ENCODE assay signal across 1 cellular context in genomic region chr5:32312682-32313523, GRCh38.
A peak's percentile ranks its signal among the peaks of the same experiment; 100 is the strongest.
TF ChIP-seq lines count a peak whose summit lies in the region.

TSS of gene MTMR12 (minus strand) at chr5:32312939. CDS start at chr5:32312838, 101 bp downstream.

TF ChIP-seq in HEK293, 187 proteins besides CTCF, POLR2A, EP300 and RAD21 (continued from another document and continues in another):
- peak; percentile 67; the same call in 1 of the 2 replicates for TF ChIP-seq PBX3 (CRISPR knock-in tag; IDR thresholded peaks at IDR 0.05)
- no peak for TF ChIP-seq ZNF157 (tag by site-specific recombination; IDR thresholded peaks at IDR 0.05)
- TF ChIP-seq ZBTB17 (tag by site-specific recombination; IDR thresholded peaks at IDR 0.05), result no peak
- TF ChIP-seq ZNF768 (tag by site-specific recombination; IDR thresholded peaks at IDR 0.05), result no peak
- TF ChIP-seq ZNF404 (tag by site-specific recombination; IDR thresholded peaks at IDR 0.05), result no peak
- TF ChIP-seq KLF1 (tag by site-specific recombination; IDR thresholded peaks at IDR 0.05), result peak; percentile 51; the same call in 1 of the 2 replicates
- peak; percentile 68; the same call in 1 of the 2 replicates for TF ChIP-seq ZNF626 (tag by site-specific recombination; IDR thresholded peaks at IDR 0.05)
- TF ChIP-seq ZNF248 (tag by site-specific recombination; IDR thresholded peaks at IDR 0.05), result no peak
- no peak for TF ChIP-seq ZNF350 (tag by site-specific recombination; IDR thresholded peaks at IDR 0.05)
- TF ChIP-seq ZNF335 (tag by site-specific recombination; conservative IDR thresholded peaks at IDR 0.05), result peak; percentile 81; the same call in 1 of the 2 replicates
- no peak for TF ChIP-seq ZNF175 (tag by site-specific recombination; IDR thresholded peaks at IDR 0.05)
- no peak for TF ChIP-seq ZNF610 (tag by site-specific recombination; IDR thresholded peaks at IDR 0.05; ENCODE audit: borderline replicate concordance)
- peak; percentile 72 for TF ChIP-seq ZBTB8A (tag by site-specific recombination; IDR thresholded peaks at IDR 0.05)
- TF ChIP-seq ZNF132 (tag by site-specific recombination; IDR thresholded peaks at IDR 0.05; ENCODE audit: borderline replicate concordance), result no peak
- peak; percentile 96 for TF ChIP-seq ZXDB (tag by site-specific recombination; IDR thresholded peaks at IDR 0.05)
- no peak for TF ChIP-seq ZNF394 (tag by site-specific recombination; IDR thresholded peaks at IDR 0.05; ENCODE audit: borderline replicate concordance)
- peak; percentile 84; the same call in 1 of the 2 replicates for TF ChIP-seq ZNF561 (tag by site-specific recombination; IDR thresholded peaks at IDR 0.05; ENCODE audit: borderline replicate concordance)
- TF ChIP-seq ZNF530 (tag by site-specific recombination; IDR thresholded peaks at IDR 0.05; ENCODE audit: low read depth), result no peak
- TF ChIP-seq ZFP41 (tag by site-specific recombination; IDR thresholded peaks at IDR 0.05; ENCODE audit: borderline replicate concordance), result no peak
- no peak for TF ChIP-seq GLI2 (tag by site-specific recombination; IDR thresholded peaks at IDR 0.05; ENCODE audit: borderline replicate concordance, low read depth)
- peak; percentile 46; the same call in 1 of the 2 replicates for TF ChIP-seq ZNF596 (tag by site-specific recombination; IDR thresholded peaks at IDR 0.05)
- TF ChIP-seq MZF1 (tag by site-specific recombination; IDR thresholded peaks at IDR 0.05; ENCODE audit: borderline replicate concordance), result no peak; the same call in 1 of the 2 replicates
- peak; percentile 95 for TF ChIP-seq ZSCAN30 (tag by site-specific recombination; IDR thresholded peaks at IDR 0.05)
- TF ChIP-seq ZSCAN16 (tag by site-specific recombination; IDR thresholded peaks at IDR 0.05), result no peak
- TF ChIP-seq ZBTB49 (tag by site-specific recombination; IDR thresholded peaks at IDR 0.05; ENCODE audit: low read depth), result no peak
- no peak for TF ChIP-seq ZNF24 (tag by site-specific recombination; IDR thresholded peaks at IDR 0.05)
- TF ChIP-seq ZNF140 (tag by site-specific recombination; IDR thresholded peaks at IDR 0.05), result no peak
- TF ChIP-seq ZNF324 (tag by site-specific recombination; IDR thresholded peaks at IDR 0.05), result no peak
- no peak for TF ChIP-seq ZNF701 (tag by site-specific recombination; IDR thresholded peaks at IDR 0.05)
- no peak for TF ChIP-seq ZFP3 (tag by site-specific recombination; IDR thresholded peaks at IDR 0.05; ENCODE audit: low read depth)
- TF ChIP-seq ZNF664 (tag by site-specific recombination; IDR thresholded peaks at IDR 0.05), result no peak
- no peak for TF ChIP-seq KLF7 (tag by site-specific recombination; IDR thresholded peaks at IDR 0.05; ENCODE audit: borderline replicate concordance)
- TF ChIP-seq ZBTB1 (tag by site-specific recombination; IDR thresholded peaks at IDR 0.05), result peak; percentile 100
- no peak for TF ChIP-seq ZNF580 (tag by site-specific recombination; IDR thresholded peaks at IDR 0.05)
- no peak for TF ChIP-seq ZNF707 (tag by site-specific recombination; IDR thresholded peaks at IDR 0.05)
- TF ChIP-seq SCRT2 (tag by site-specific recombination; IDR thresholded peaks at IDR 0.05), result no peak
- no peak for TF ChIP-seq ZNF174 (tag by site-specific recombination; IDR thresholded peaks at IDR 0.05)
- TF ChIP-seq IKZF3 (tag by site-specific recombination; IDR thresholded peaks at IDR 0.05), result peak; percentile 40; the same call in 1 of the 2 replicates
- peak; percentile 72; the same call in 1 of the 2 replicates for TF ChIP-seq ZNF660 (tag by site-specific recombination; IDR thresholded peaks at IDR 0.05)
- TF ChIP-seq ZNF302 (tag by site-specific recombination; IDR thresholded peaks at IDR 0.05; ENCODE audit: low read depth), result no peak
- TF ChIP-seq ZNF121 (tag by site-specific recombination; IDR thresholded peaks at IDR 0.05), result no peak
- TF ChIP-seq ZNF654 (tag by site-specific recombination; IDR thresholded peaks at IDR 0.05; ENCODE audit: low read depth), result no peak
- no peak for TF ChIP-seq ZNF423 (tag by site-specific recombination; IDR thresholded peaks at IDR 0.05)
- no peak for TF ChIP-seq ZIC2 (tag by site-specific recombination; IDR thresholded peaks at IDR 0.05)
- TF ChIP-seq SP7 (tag by site-specific recombination; IDR thresholded peaks at IDR 0.05), result no peak; the same call in 1 of the 2 replicates
- no peak for TF ChIP-seq ZNF146 (tag by site-specific recombination; IDR thresholded peaks at IDR 0.05)
- TF ChIP-seq ZNF341 (tag by site-specific recombination; IDR thresholded peaks at IDR 0.05; ENCODE audit: low read depth), result no peak
- no peak for TF ChIP-seq HOXC10 (CRISPR knock-in tag; IDR thresholded peaks at IDR 0.05)
- no peak for TF ChIP-seq ZNF501 (tag by site-specific recombination; IDR thresholded peaks at IDR 0.05)
- TF ChIP-seq ATF2 (tag by site-specific recombination; IDR thresholded peaks at IDR 0.05; ENCODE audit: low read depth), result no peak
- no peak for TF ChIP-seq INSM2 (tag by site-specific recombination; IDR thresholded peaks at IDR 0.05)
- TF ChIP-seq ZNF837 (tag by site-specific recombination; IDR thresholded peaks at IDR 0.05), result no peak
- TF ChIP-seq ZNF449 (tag by site-specific recombination; IDR thresholded peaks at IDR 0.05), result 0 out of 2 replicates have a peak, but pooled peaks have one; percentile 14
- TF ChIP-seq ZNF560 (tag by site-specific recombination; IDR thresholded peaks at IDR 0.05; ENCODE audit: borderline replicate concordance), result no peak
- TF ChIP-seq ZNF2 (tag by site-specific recombination; IDR thresholded peaks at IDR 0.05), result no peak
- no peak for TF ChIP-seq SALL2 (tag by site-specific recombination; IDR thresholded peaks at IDR 0.05; ENCODE audit: borderline replicate concordance)
- TF ChIP-seq ZFHX2 (tag by site-specific recombination; conservative IDR thresholded peaks at IDR 0.05), result peak; percentile 42
- 0 out of 2 replicates have a peak, but pooled peaks have one; percentile 30 for TF ChIP-seq ZSCAN5A (tag by site-specific recombination; IDR thresholded peaks at IDR 0.05)
- 0 out of 2 replicates have a peak, but pooled peaks have one; percentile 7 for TF ChIP-seq REST (tag by site-specific recombination; IDR thresholded peaks at IDR 0.05)
- no peak for TF ChIP-seq ZNF529 (tag by site-specific recombination; IDR thresholded peaks at IDR 0.05; ENCODE audit: insufficient replicate concordance)
- TF ChIP-seq ZBTB26 (tag by site-specific recombination; optimal IDR thresholded peaks at IDR 0.05), result peak; percentile 68
- TF ChIP-seq ZNF776 (tag by site-specific recombination; IDR thresholded peaks at IDR 0.05; ENCODE audit: borderline replicate concordance), result no peak
